11 cellular contexts compared by ENCODE assay signal in genomic region chr3:138381413-138381901, GRCh38. TPM values are rescaled to one million over a fixed set of nuclear protein-coding genes. Genes with fewer than 3 reads are reported as not detected.
DNase-seq lines count a peak whose midpoint lies in the region; ATAC-seq and TF ChIP-seq lines count a peak whose summit lies in the region.
"Had no signal": no experiment of that assay in that cellular context is flagged by ENCODE, and none has a peak within 500 bp of the region (broad histone marks: within the 10 kb centered on the region; RNA-seq: fewer than 3 reads in every experiment).

No MANE protein-coding gene starts in this region.

- H3K27me3 ChIP-seq in esophagus squamous epithelium, result no peaks in the 10 kb centered on the region

- TF ChIP-seq POLR2A in esophagus squamous epithelium (IDR thresholded peaks at IDR 0.05), result no peak

- intact Hi-C loops in esophagus squamous epithelium (cut with DNase I), result no loop called here

- TF ChIP-seq CTCF in esophagus squamous epithelium (IDR thresholded peaks at IDR 0.05), result no peak

- H3K4me3 ChIP-seq in esophagus squamous epithelium, result no peak overlapping the region

- peak overlapping the region; percentile 52 to 84 (median 74) for H3K27ac ChIP-seq in esophagus squamous epithelium

- no peaks in the 10 kb centered on the region for H3K36me3 ChIP-seq in esophagus squamous epithelium

- no peak for ATAC-seq in HG02840 (IDR thresholded peaks at IDR 0.05; ENCODE audit: low FRiP score, unreplicated experiment)
- ATAC-seq in GM19397 (IDR thresholded peaks at IDR 0.05; ENCODE audit: unreplicated experiment), result no peak
- no peak for ATAC-seq in GM21423 (IDR thresholded peaks at IDR 0.05; ENCODE audit: unreplicated experiment)
- ATAC-seq: Panc1 had no signal

- DNase-seq in RPMI7951 (ENCODE audit: low read depth) (peak; percentile 63), esophagus squamous epithelium (lab: John Stamatoyannopoulos, UW) (no peak), midbrain (lab: John Stamatoyannopoulos, UW) (peak; percentile 88), superior temporal gyrus (ENCODE audit: extremely low spot score) (peak; percentile 91), UCSD-AML1 (lab: John Stamatoyannopoulos, UW; ENCODE audit: unreplicated experiment) (no peak)
- DNase-seq: NCI-H1092 treated with DMSO at 0.1 percent for 48 hours had no signal

- H3K4me1 ChIP-seq in esophagus squamous epithelium, result peaks cover 13 to 23% (median 18%) of the 10 kb centered on the region in 3 donors

- no peaks in the 10 kb centered on the region for H3K9me3 ChIP-seq in esophagus squamous epithelium

- 48 to 83% methylated on average over 3 to 4 of the region's 5 CpGs for WGBS in esophagus squamous epithelium, 2 donors

RNA-seq across cellular contexts. Expression of gene MRAS, which starts 33.1 kb away (rescaled TPM):
- total RNA-seq in RPMI7951 (2014; rRNA removed; shearing (Covaris generic)), result 23.5 and 29.6 TPM in 2 replicates
- total RNA-seq in esophagus squamous epithelium, result 1 to 10 TPM in 3 of 4 donors, under 1 TPM in 1; 0.72 to 5.9 (median 2.4) TPM

RNA-seq across cellular contexts. Expression of gene NME9, which starts 51.8 kb away (rescaled TPM):
- not detected in 2 replicates for total RNA-seq in RPMI7951 (2014; rRNA removed; shearing (Covaris generic))
- total RNA-seq in esophagus squamous epithelium, result 1 to 10 TPM in 1 of 4 donors, not detected in 3; 1.3 TPM

RNA-seq across cellular contexts. Expression of gene ESYT3, which starts 53.0 kb away (rescaled TPM):
- 0.12 and 0.20 TPM in 2 replicates for total RNA-seq in RPMI7951 (2014; rRNA removed; shearing (Covaris generic))
- total RNA-seq in esophagus squamous epithelium, result 1 to 10 TPM in 2 of 4 donors, under 1 TPM in 2; 0.57 to 2.9 (median 1.2) TPM
- total RNA-seq: lung microvascular endothelial cell had no signal

Comparison
In these comparisons a context has a peak if more than half of its experiments do, and no peak if none do; other contexts are left out.
1. DNase-seq: peak in RPMI7951 (single experiment), midbrain (single experiment) and superior temporal gyrus (single experiment); none in esophagus squamous epithelium (single experiment) and UCSD-AML1 (single experiment).